In the genomic region with DNA sequence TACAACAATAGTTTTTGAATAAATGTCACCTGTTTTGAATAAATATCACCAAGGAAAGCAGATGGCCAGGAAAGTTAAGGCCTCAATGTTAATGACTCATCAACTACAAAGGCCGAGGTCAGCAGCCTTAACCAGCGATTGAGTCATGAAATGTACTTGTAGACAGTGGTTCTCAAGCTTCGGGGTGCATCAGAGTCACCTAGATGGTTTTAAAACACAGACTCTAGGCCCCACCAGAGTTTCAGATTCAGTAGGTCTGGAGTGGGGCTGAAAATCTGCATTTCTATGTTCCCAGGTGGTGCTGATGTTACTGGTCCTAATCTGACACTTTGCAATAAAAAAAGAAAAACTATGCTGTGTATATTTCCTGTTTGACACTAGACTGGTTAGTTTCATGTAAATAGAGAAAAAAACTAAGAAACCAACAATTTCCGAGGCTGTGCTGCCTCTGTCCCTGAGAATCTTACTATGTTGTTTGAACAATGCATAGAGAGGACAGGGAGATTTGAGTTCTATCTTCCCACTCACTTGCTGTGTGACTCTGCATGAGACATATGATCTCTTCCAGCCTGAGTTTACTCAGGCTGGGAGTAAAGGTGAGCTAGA, we compare ENCODE assay signal across 1 cellular context.
A peak's percentile ranks its signal among the peaks of the same experiment; 100 is the strongest.
TF ChIP-seq lines count a peak whose summit lies in the region.

No MANE protein-coding gene starts in this region.

TF ChIP-seq in K562, 482 proteins besides CTCF, POLR2A, EP300 and RAD21 (continued from another document and continues in another):
- TF ChIP-seq THAP7 (CRISPR knock-in tag; IDR thresholded peaks at IDR 0.05): no peak
- TF ChIP-seq, protein P1, sequence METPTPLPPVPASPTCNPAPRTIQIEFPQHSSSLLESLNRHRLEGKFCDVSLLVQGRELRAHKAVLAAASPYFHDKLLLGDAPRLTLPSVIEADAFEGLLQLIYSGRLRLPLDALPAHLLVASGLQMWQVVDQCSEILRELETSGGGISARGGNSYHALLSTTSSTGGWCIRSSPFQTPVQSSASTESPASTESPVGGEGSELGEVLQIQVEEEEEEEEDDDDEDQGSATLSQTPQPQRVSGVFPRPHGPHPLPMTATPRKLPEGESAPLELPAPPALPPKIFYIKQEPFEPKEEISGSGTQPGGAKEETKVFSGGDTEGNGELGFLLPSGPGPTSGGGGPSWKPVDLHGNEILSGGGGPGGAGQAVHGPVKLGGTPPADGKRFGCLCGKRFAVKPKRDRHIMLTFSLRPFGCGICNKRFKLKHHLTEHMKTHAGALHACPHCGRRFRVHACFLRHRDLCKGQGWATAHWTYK (CRISPR knock-in tag; IDR thresholded peaks at IDR 0.05): no peak
- no peak for TF ChIP-seq HOXB6 (CRISPR knock-in tag; IDR thresholded peaks at IDR 0.05; ENCODE audit: borderline replicate concordance)
- no peak for TF ChIP-seq POLR3A (IDR thresholded peaks at IDR 0.05; ENCODE audit: borderline replicate concordance, extremely low read depth, insufficient read depth, insufficient read length)
- no peak for TF ChIP-seq GATAD2A (IDR thresholded peaks at IDR 0.05)
- TF ChIP-seq POU5F1 (IDR thresholded peaks at IDR 0.05; ENCODE audit: borderline replicate concordance, low read depth, low read length, partially characterized antibody): no peak
- 0 out of 2 replicates have a peak, but pooled peaks have one; percentile 51 for TF ChIP-seq TRIM28 (IDR thresholded peaks at IDR 0.05)
- TF ChIP-seq MEF2A (IDR thresholded peaks at IDR 0.05; ENCODE audit: control insufficient read depth, low read depth, low read length): peak; percentile 67; the same call in 1 of the 2 replicates
- TF ChIP-seq, protein P2, sequence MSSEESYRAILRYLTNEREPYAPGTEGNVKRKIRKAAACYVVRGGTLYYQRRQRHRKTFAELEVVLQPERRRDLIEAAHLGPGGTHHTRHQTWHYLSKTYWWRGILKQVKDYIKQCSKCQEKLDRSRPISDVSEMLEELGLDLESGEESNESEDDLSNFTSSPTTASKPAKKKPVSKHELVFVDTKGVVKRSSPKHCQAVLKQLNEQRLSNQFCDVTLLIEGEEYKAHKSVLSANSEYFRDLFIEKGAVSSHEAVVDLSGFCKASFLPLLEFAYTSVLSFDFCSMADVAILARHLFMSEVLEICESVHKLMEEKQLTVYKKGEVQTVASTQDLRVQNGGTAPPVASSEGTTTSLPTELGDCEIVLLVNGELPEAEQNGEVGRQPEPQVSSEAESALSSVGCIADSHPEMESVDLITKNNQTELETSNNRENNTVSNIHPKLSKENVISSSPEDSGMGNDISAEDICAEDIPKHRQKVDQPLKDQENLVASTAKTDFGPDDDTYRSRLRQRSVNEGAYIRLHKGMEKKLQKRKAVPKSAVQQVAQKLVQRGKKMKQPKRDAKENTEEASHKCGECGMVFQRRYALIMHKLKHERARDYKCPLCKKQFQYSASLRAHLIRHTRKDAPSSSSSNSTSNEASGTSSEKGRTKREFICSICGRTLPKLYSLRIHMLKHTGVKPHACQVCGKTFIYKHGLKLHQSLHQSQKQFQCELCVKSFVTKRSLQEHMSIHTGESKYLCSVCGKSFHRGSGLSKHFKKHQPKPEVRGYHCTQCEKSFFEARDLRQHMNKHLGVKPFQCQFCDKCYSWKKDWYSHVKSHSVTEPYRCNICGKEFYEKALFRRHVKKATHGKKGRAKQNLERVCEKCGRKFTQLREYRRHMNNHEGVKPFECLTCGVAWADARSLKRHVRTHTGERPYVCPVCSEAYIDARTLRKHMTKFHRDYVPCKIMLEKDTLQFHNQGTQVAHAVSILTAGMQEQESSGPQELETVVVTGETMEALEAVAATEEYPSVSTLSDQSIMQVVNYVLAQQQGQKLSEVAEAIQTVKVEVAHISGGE (CRISPR knock-in tag; IDR thresholded peaks at IDR 0.05): 0 out of 6 replicates have a peak, but pooled peaks of 1 of the 3 experiments have one; percentile 19
- peak; percentile 85 for TF ChIP-seq NFE2 (IDR thresholded peaks at IDR 0.05; ENCODE audit: low read depth)
- no peak; the same call in 1 of the 2 replicates for TF ChIP-seq MYBL2 (IDR thresholded peaks at IDR 0.05; ENCODE audit: low read depth)
- TF ChIP-seq MYBL2 (CRISPR knock-in tag; IDR thresholded peaks at IDR 0.05; ENCODE audit: borderline replicate concordance): no peak
- TF ChIP-seq WHSC1 (IDR thresholded peaks at IDR 0.05; ENCODE audit: low read length): no peak
- no peak for TF ChIP-seq NR3C1 (CRISPR knock-in tag; IDR thresholded peaks at IDR 0.05)
- TF ChIP-seq DACH1 (IDR thresholded peaks at IDR 0.05; ENCODE audit: partially characterized antibody): peak; percentile 63
- TF ChIP-seq ZNF512 (tag; IDR thresholded peaks at IDR 0.05): no peak
- TF ChIP-seq, protein P3, sequence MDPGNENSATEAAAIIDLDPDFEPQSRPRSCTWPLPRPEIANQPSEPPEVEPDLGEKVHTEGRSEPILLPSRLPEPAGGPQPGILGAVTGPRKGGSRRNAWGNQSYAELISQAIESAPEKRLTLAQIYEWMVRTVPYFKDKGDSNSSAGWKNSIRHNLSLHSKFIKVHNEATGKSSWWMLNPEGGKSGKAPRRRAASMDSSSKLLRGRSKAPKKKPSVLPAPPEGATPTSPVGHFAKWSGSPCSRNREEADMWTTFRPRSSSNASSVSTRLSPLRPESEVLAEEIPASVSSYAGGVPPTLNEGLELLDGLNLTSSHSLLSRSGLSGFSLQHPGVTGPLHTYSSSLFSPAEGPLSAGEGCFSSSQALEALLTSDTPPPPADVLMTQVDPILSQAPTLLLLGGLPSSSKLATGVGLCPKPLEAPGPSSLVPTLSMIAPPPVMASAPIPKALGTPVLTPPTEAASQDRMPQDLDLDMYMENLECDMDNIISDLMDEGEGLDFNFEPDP (CRISPR knock-in tag; IDR thresholded peaks at IDR 0.05): no peak
- TF ChIP-seq, protein P4, sequence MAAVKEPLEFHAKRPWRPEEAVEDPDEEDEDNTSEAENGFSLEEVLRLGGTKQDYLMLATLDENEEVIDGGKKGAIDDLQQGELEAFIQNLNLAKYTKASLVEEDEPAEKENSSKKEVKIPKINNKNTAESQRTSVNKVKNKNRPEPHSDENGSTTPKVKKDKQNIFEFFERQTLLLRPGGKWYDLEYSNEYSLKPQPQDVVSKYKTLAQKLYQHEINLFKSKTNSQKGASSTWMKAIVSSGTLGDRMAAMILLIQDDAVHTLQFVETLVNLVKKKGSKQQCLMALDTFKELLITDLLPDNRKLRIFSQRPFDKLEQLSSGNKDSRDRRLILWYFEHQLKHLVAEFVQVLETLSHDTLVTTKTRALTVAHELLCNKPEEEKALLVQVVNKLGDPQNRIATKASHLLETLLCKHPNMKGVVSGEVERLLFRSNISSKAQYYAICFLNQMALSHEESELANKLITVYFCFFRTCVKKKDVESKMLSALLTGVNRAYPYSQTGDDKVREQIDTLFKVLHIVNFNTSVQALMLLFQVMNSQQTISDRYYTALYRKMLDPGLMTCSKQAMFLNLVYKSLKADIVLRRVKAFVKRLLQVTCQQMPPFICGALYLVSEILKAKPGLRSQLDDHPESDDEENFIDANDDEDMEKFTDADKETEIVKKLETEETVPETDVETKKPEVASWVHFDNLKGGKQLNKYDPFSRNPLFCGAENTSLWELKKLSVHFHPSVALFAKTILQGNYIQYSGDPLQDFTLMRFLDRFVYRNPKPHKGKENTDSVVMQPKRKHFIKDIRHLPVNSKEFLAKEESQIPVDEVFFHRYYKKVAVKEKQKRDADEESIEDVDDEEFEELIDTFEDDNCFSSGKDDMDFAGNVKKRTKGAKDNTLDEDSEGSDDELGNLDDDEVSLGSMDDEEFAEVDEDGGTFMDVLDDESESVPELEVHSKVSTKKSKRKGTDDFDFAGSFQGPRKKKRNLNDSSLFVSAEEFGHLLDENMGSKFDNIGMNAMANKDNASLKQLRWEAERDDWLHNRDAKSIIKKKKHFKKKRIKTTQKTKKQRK (IDR thresholded peaks at IDR 0.05; ENCODE audit: borderline replicate concordance, low read depth, low read length): no peak
- no peak for TF ChIP-seq ZBED1 (IDR thresholded peaks at IDR 0.05)
- TF ChIP-seq CREM (IDR thresholded peaks at IDR 0.05; ENCODE audit: low read depth): peak; percentile 56; the same call in 1 of the 2 replicates
- TF ChIP-seq MEIS2 (IDR thresholded peaks at IDR 0.05; ENCODE audit: partially characterized antibody): peak; percentile 57
- TF ChIP-seq FOSL1 (tag; conservative IDR thresholded peaks at IDR 0.05): peak; percentile 99
- TF ChIP-seq SMARCE1 (IDR thresholded peaks at IDR 0.05): peak; percentile 97
- TF ChIP-seq ZKSCAN8 (CRISPR knock-in tag; IDR thresholded peaks at IDR 0.05): peak; percentile 77
- no peak for TF ChIP-seq ZNF354B (CRISPR knock-in tag; IDR thresholded peaks at IDR 0.05)
- TF ChIP-seq MLLT1 (IDR thresholded peaks at IDR 0.05): 0 out of 4 replicates have a peak, but pooled peaks of 1 of the 2 experiments have one; percentile 18
- TF ChIP-seq KLF13 (tag; IDR thresholded peaks at IDR 0.05; ENCODE audit: borderline replicate concordance, low read depth): no peak
- TF ChIP-seq ZNF830 (CRISPR knock-in tag; IDR thresholded peaks at IDR 0.05): no peak
- peak; percentile 81; the same call in 1 of the 2 replicates for TF ChIP-seq PML (IDR thresholded peaks at IDR 0.05; ENCODE audit: low read length)
- peak in 1 of 2 experiments; percentile 38; a peak in 1 of 4 replicates for TF ChIP-seq RCOR1 (IDR thresholded peaks at IDR 0.05; ENCODE audit: borderline replicate concordance in 1 of 2, low read depth in 2 of 2, low read length in 2 of 2)
- TF ChIP-seq NCOR1 (IDR thresholded peaks at IDR 0.05): peak; percentile 83
- TF ChIP-seq, protein P5, sequence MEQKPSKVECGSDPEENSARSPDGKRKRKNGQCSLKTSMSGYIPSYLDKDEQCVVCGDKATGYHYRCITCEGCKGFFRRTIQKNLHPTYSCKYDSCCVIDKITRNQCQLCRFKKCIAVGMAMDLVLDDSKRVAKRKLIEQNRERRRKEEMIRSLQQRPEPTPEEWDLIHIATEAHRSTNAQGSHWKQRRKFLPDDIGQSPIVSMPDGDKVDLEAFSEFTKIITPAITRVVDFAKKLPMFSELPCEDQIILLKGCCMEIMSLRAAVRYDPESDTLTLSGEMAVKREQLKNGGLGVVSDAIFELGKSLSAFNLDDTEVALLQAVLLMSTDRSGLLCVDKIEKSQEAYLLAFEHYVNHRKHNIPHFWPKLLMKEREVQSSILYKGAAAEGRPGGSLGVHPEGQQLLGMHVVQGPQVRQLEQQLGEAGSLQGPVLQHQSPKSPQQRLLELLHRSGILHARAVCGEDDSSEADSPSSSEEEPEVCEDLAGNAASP (IDR thresholded peaks at IDR 0.05): no peak
- TF ChIP-seq TAF1 (IDR thresholded peaks at IDR 0.05; ENCODE audit: control insufficient read depth, extremely low read depth, insufficient read depth, low read length, severe bottlenecking): no peak
- peak; percentile 54; the same call in 1 of the 2 replicates for TF ChIP-seq NFRKB (IDR thresholded peaks at IDR 0.05; ENCODE audit: low read depth)
- peak; percentile 81 for TF ChIP-seq BRD9 (IDR thresholded peaks at IDR 0.05; ENCODE audit: low read depth, partially characterized antibody)
- TF ChIP-seq, protein P6, sequence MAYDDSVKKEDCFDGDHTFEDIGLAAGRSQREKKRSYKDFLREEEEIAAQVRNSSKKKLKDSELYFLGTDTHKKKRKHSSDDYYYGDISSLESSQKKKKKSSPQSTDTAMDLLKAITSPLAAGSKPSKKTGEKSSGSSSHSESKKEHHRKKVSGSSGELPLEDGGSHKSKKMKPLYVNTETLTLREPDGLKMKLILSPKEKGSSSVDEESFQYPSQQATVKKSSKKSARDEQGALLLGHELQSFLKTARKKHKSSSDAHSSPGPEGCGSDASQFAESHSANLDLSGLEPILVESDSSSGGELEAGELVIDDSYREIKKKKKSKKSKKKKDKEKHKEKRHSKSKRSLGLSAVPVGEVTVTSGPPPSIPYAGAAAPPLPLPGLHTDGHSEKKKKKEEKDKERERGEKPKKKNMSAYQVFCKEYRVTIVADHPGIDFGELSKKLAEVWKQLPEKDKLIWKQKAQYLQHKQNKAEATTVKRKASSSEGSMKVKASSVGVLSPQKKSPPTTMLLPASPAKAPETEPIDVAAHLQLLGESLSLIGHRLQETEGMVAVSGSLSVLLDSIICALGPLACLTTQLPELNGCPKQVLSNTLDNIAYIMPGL (CRISPR knock-in tag; IDR thresholded peaks at IDR 0.05): no peak
- TF ChIP-seq ZNF282 (CRISPR knock-in tag; IDR thresholded peaks at IDR 0.05): no peak
- peak; percentile 46; the same call in 1 of the 2 replicates for TF ChIP-seq NR2C1 (IDR thresholded peaks at IDR 0.05)
- TF ChIP-seq NR2C1 (tag; IDR thresholded peaks at IDR 0.05): peak; percentile 59; the same call in 1 of the 2 replicates
- no peak for TF ChIP-seq ZNF699 (CRISPR knock-in tag; IDR thresholded peaks at IDR 0.05; ENCODE audit: insufficient replicate concordance)
- peak; percentile 97 for TF ChIP-seq DPF2 (IDR thresholded peaks at IDR 0.05)
